Comparison of ENCODE assay signal across 20 cellular contexts in the genomic region with DNA sequence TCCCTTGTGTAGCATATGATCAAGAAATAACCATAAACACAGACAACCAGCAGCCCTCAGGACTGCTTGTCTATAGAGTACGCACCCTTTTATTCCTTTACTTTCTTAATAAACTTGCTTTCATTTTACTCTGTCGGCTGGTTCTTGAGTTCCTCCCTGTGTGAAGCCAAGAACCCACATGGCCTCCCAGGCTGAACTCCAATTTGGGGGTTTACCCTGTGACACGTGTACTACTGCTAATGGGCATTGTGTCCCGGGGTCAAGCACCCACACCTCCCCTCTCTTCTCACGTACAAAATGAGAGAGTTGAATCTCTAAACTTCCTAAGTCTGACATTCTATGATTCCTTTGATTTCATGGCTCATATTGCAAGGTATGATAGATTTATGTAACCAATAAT. TPM values are rescaled to one million over a fixed set of nuclear protein-coding genes. Genes with fewer than 3 reads are reported as not detected.
DNase-seq lines count a peak whose midpoint lies in the region; ATAC-seq, FAIRE-seq and TF ChIP-seq lines count a peak whose summit lies in the region.
"Had no signal": no experiment of that assay in that cellular context is flagged by ENCODE, and none has a peak within 500 bp of the region (broad histone marks: within the 10 kb centered on the region; RNA-seq: fewer than 3 reads in every experiment).

No MANE protein-coding gene starts in this region.

- H3K4me3 ChIP-seq in heart left ventricle (no peak overlapping the region), fibroblast of the aortic adventitia (ENCODE audit: low read depth, low read length) (peak overlapping the region; percentile 7), psoas muscle (no peak overlapping the region), urinary bladder (ENCODE audit: low read depth, low read length) (no peak overlapping the region)
- H3K4me3 ChIP-seq: A549 had no signal

- WGBS in heart left ventricle, 4 donors: 27 to 53% (median 43%) methylated on average over 5 of the region's 5 CpGs
- WGBS in psoas muscle, 3 donors: 44 to 55% (median 50%) methylated on average over 5 of the region's 5 CpGs
- WGBS in urinary bladder: 35% methylated on average over 5 of the region's 5 CpGs

- H3K27ac ChIP-seq in heart left ventricle: peak overlapping the region in 11 of 12 donors; percentile 25 to 91 (median 66)
- H3K27ac ChIP-seq in psoas muscle: peak overlapping the region; percentile 38
- H3K27ac ChIP-seq in urinary bladder (ENCODE audit: low read depth): peak overlapping the region; percentile 60
- H3K27ac ChIP-seq: A549 had no signal

- H3K27me3 ChIP-seq in heart left ventricle (no peaks in the 10 kb centered on the region), psoas muscle (ENCODE audit: insufficient read depth in 3 of 3, low read length in 2 of 3) (no peaks in the 10 kb centered on the region)

- intact Hi-C loops in heart left ventricle (cut with DNase I): no loop called here
- intact Hi-C loops in cardiac septum (cut with DNase I): no loop called here
- intact Hi-C loops in psoas muscle (cut with DNase I): no loop called here

- no peak for DNase-seq in heart left ventricle
- no peak for DNase-seq in cardiac septum (ENCODE audit: low spot score)
- peak; percentile 34 for DNase-seq in fibroblast of the aortic adventitia (ENCODE audit: low read depth)
- no peak for DNase-seq in psoas muscle
- DNase-seq in activated CD8-positive, alpha-beta memory T cell treated with anti-CD3 and anti-CD28 coated beads, Interleukin-2, amount 50 U/mL, for 4 hours: no peak
- no peak for DNase-seq in GDM1 (lab: John Stamatoyannopoulos, UW)
- DNase-seq in HTR-8/SVneo (ENCODE audit: insufficient read length, low spot score): no peak
- DNase-seq: activated CD4-positive, alpha-beta memory T cell treated with anti-CD3 and anti-CD28 coated beads, Interleukin-2, amount 10 ng/mL, durations not matched to agents 7 days and 5 days; CD4-positive, alpha-beta memory T cell; EL; H7; islet precursor cell; MV-4-11; NCI-H748 treated with DMSO at 0.1 percent for 48 hours; SW 1271 had no signal

- TF ChIP-seq CTCF in heart left ventricle (IDR thresholded peaks at IDR 0.05) (no peak), fibroblast of the aortic adventitia (IDR thresholded peaks at IDR 0.05; ENCODE audit: insufficient read depth, low read length) (no peak), psoas muscle (IDR thresholded peaks at IDR 0.05) (no peak)

- peak in 1 of 4 donors; percentile 10 for ATAC-seq in heart left ventricle
- ATAC-seq in psoas muscle: no peak
- ATAC-seq: A549, HepG2 had no signal

- no peak for TF ChIP-seq POLR2A in heart left ventricle (IDR thresholded peaks at IDR 0.05)

- H3K4me1 ChIP-seq in heart left ventricle (peaks cover 3 to 89% (median 62%) of the 10 kb centered on the region in 12 donors), psoas muscle (peaks cover 7% of the 10 kb centered on the region), urinary bladder (ENCODE audit: insufficient read depth) (peaks cover 3% of the 10 kb centered on the region)
- H3K4me1 ChIP-seq: A549 had no signal

- H3K9me3 ChIP-seq in heart left ventricle (no peaks in the 10 kb centered on the region), psoas muscle (no peaks in the 10 kb centered on the region)
- H3K9me3 ChIP-seq: A549 had no signal

- no peak for FAIRE-seq in HTR-8/SVneo (lab: Jason Lieb, UNC)
- FAIRE-seq: A549, HepG2, RCC 7860 had no signal

- H3K36me3 ChIP-seq in heart left ventricle (peaks cover 0 to 27% (median 0%) of the 10 kb centered on the region in 9 donors), psoas muscle (ENCODE audit: insufficient read depth in 1 of 2, low read depth in 1 of 2) (no peaks in the 10 kb centered on the region), urinary bladder (ENCODE audit: insufficient read depth) (no peaks in the 10 kb centered on the region)

RNA-seq across cellular contexts. Expression of a gene that starts 9.9 kb away (rescaled TPM):
- total RNA-seq in heart left ventricle (100 to 1,000 TPM in 2 of 9 donors, 10 to 100 TPM in 7; 42.6 to 132 (median 77.7) TPM), cardiac septum (93.9 TPM), fibroblast of the aortic adventitia (ENCODE audit: low replicate concordance) (306 and 904 TPM in 2 replicates), psoas muscle (10 to 100 TPM in 2 of 4 donors, 1 to 10 TPM in 2; 5.3 to 15.8 (median 9.6) TPM), urinary bladder (426 TPM)
- polyA plus RNA-seq in heart left ventricle (10 to 100 TPM; 23.8 to 55.9 TPM), psoas muscle (1 to 10 TPM; 3.0 to 3.6 (median 3.2) TPM), urinary bladder (101 TPM)
- total RNA-seq: activated CD4-positive, alpha-beta memory T cell treated with anti-CD3 and anti-CD28 coated beads, Interleukin-2, amount 10 ng/mL, durations not matched to agents 7 days and 5 days; activated T-helper 1 cell treated with anti-CD3 and anti-CD28 coated beads, Interleukin-12 subunit alpha, Interleukin-12 subunit beta, Interleukin-2, Interleukin-4 antibody, amounts not matched to agents 30 ng/mL and 10 ng/mL and 1 ng/mL, durations not matched to agents 14 hours and 24 hours and 36 hours; CD4-positive, alpha-beta memory T cell; HepG2 had no signal
- polyA plus RNA-seq: CD4-positive, alpha-beta memory T cell; HepG2 had no signal
